Comparison of ENCODE assay signal across 16 cellular contexts in genomic region chr11:66017354-66017753, GRCh38. TPM values are rescaled to one million over a fixed set of nuclear protein-coding genes. Genes with fewer than 3 reads are reported as not detected.
DNase-seq lines count a peak whose midpoint lies in the region; ATAC-seq lines count a peak whose summit lies in the region.
"Had no signal": no experiment of that assay in that cellular context is flagged by ENCODE, and none has a peak within 500 bp of the region (broad histone marks: within the 10 kb centered on the region; RNA-seq: fewer than 3 reads in every experiment).

No MANE protein-coding gene starts in this region.

- 78 to 79% methylated on average over 5 of the region's 5 CpGs for WGBS in aorta, 2 donors

- ATAC-seq in aorta (ENCODE audit: low FRiP score) = no peak
- ATAC-seq: PC-3 had no signal

- no peaks in the 10 kb centered on the region for H3K9me3 ChIP-seq in skeletal muscle satellite cell (replicated peaks; ENCODE audit: low read length)
- no peaks in the 10 kb centered on the region for H3K9me3 ChIP-seq in aorta (ENCODE audit: control insufficient read depth, low read length)

- DNase-seq in NCI-H2171 treated with DMSO at 0.1 percent for 48 hours (lab: John Stamatoyannopoulos, UW) (peak; percentile 34), NCI-H2171 (lab: John Stamatoyannopoulos, UW) (no peak), NCI-H345 treated with DMSO at 0.1 percent for 48 hours (lab: John Stamatoyannopoulos, UW; ENCODE audit: unreplicated experiment) (peak; percentile 33), aorta (no peak), NCI-H2107 treated with DMSO at 0.1 percent for 48 hours (lab: John Stamatoyannopoulos, UW; ENCODE audit: unreplicated experiment) (no peak)
- no peak for DNase-seq in activated naive CD4-positive, alpha-beta T cell (lab: John Stamatoyannopoulos, UW)
- DNase-seq: C1 segment of cervical spinal cord, KG1, NCI-H1048, NCI-H187 treated with DMSO at 0.1 percent for 48 hours, NCI-H446, NCI-H748 treated with DMSO at 0.1 percent for 48 hours, PC-3 had no signal

- no peak overlapping the region for H3K4me3 Mint-ChIP-seq in activated naive CD4-positive, alpha-beta T cell treated with anti-CD3 and anti-CD28 coated beads, Interleukin-2, amount 50 U/mL, for 24 hours

- H3K27ac ChIP-seq in aorta (ENCODE audit: low read depth in 1 of 2, low read length in 2 of 2) = peak overlapping the region in 1 of 2 donors; percentile 23

- intact Hi-C loops in aorta (cut with DNase I) = no loop called here

- H3K4me2 ChIP-seq in skeletal muscle satellite cell (ENCODE audit: low read length) = peak overlapping the region; percentile 10

- H3K9me3 Mint-ChIP-seq in activated naive CD4-positive, alpha-beta T cell treated with anti-CD3 and anti-CD28 coated beads, Interleukin-2, amount 50 U/mL, for 24 hours = no peaks in the 10 kb centered on the region

- no peaks in the 10 kb centered on the region for H3K36me3 Mint-ChIP-seq in activated naive CD4-positive, alpha-beta T cell treated with anti-CD3 and anti-CD28 coated beads, Interleukin-2, amount 50 U/mL, for 24 hours

- H3K27ac Mint-ChIP-seq in activated naive CD4-positive, alpha-beta T cell treated with anti-CD3 and anti-CD28 coated beads, Interleukin-2, amount 50 U/mL, for 24 hours = peak overlapping the region; percentile 55

- H3K4me1 Mint-ChIP-seq in activated naive CD4-positive, alpha-beta T cell treated with anti-CD3 and anti-CD28 coated beads, Interleukin-2, amount 50 U/mL, for 24 hours = peaks cover 8% of the 10 kb centered on the region

- H3K4me1 ChIP-seq in skeletal muscle satellite cell (ENCODE audit: control insufficient read depth, insufficient read depth, low read length) (peaks cover 62% of the 10 kb centered on the region), aorta (ENCODE audit: control insufficient read depth in 1 of 2, insufficient read depth in 2 of 2, low read length in 2 of 2) (no peaks in the 10 kb centered on the region)

- H3K4me3 ChIP-seq in skeletal muscle satellite cell (ENCODE audit: low read length) = no peak overlapping the region
- H3K4me3 ChIP-seq in aorta (ENCODE audit: low read length in 2 of 2) = no peak overlapping the region

- H3K36me3 ChIP-seq in skeletal muscle satellite cell (ENCODE audit: insufficient read depth, low read length) (no peaks in the 10 kb centered on the region), aorta (ENCODE audit: control insufficient read depth in 1 of 2, insufficient read depth in 2 of 2, low read length in 1 of 2) (no peaks in the 10 kb centered on the region)

- H3K27me3 ChIP-seq in skeletal muscle satellite cell (ENCODE audit: control insufficient read depth, insufficient read depth, low read length) = no peaks in the 10 kb centered on the region
- H3K27me3 ChIP-seq in aorta (ENCODE audit: control insufficient read depth in 1 of 2, insufficient read depth in 2 of 2, low read length in 1 of 2) = no peaks in the 10 kb centered on the region

- H3K9ac ChIP-seq in skeletal muscle satellite cell (ENCODE audit: low read depth, low read length) = no peak overlapping the region

- H3K27me3 Mint-ChIP-seq in activated naive CD4-positive, alpha-beta T cell treated with anti-CD3 and anti-CD28 coated beads, Interleukin-2, amount 50 U/mL, for 24 hours = peaks cover 1% of the 10 kb centered on the region

RNA-seq across cellular contexts. Expression of gene CST6, which starts 5.5 kb away (rescaled TPM):
- total RNA-seq in skeletal muscle satellite cell (2012; rRNA removed) = 0.76 and 1.3 TPM in 2 replicates
- total RNA-seq in aorta = 10 to 100 TPM in 1 of 2 donors, 1 to 10 TPM in 1; 6.6 to 14.0 TPM
- polyA plus RNA-seq in aorta = 10 to 100 TPM; 19.0 to 28.0 TPM

RNA-seq across cellular contexts. Expression of gene CATSPER1, which starts 8.9 kb away (rescaled TPM):
- 0.44 and 1.0 TPM in 2 replicates for total RNA-seq in skeletal muscle satellite cell (2012; rRNA removed)
- 1 to 10 TPM; 1.0 to 1.2 TPM for total RNA-seq in aorta
- polyA plus RNA-seq in aorta = under 1 TPM in 1 of 2 donors, not detected in 1; 0.10 TPM

RNA-seq across cellular contexts. Expression of gene BANF1, which starts 15.1 kb away (rescaled TPM):
- total RNA-seq in skeletal muscle satellite cell (2012; rRNA removed) = 23.1 and 36.3 TPM in 2 replicates
- 100 to 1,000 TPM; 136 to 145 TPM for total RNA-seq in aorta
- polyA plus RNA-seq in aorta = 100 to 1,000 TPM; 156 to 187 TPM

RNA-seq across cellular contexts. Expression of gene EIF1AD, which starts 15.4 kb away (rescaled TPM):
- 29.2 and 29.9 TPM in 2 replicates for total RNA-seq in skeletal muscle satellite cell (2012; rRNA removed)
- total RNA-seq in aorta = 10 to 100 TPM; 28.7 to 35.0 TPM
- polyA plus RNA-seq in aorta = 10 to 100 TPM in 1 of 2 donors, 1 to 10 TPM in 1; 8.4 to 16.2 TPM

RNA-seq across cellular contexts. Expression of gene GAL3ST3, which starts 31.6 kb away (rescaled TPM):
- total RNA-seq in skeletal muscle satellite cell (2012; rRNA removed) = not detected in 2 replicates
- total RNA-seq in aorta = not detected
- polyA plus RNA-seq in aorta = not detected
- total RNA-seq: M059J, PC-3 had no signal

Comparison
In these comparisons a context has a peak if more than half of its experiments do, and no peak if none do; other contexts are left out.
1. DNase-seq: peak in NCI-H2171 treated with DMSO at 0.1 percent for 48 hours (single experiment) and NCI-H345 treated with DMSO at 0.1 percent for 48 hours (single experiment); none in NCI-H2171 (single experiment), activated naive CD4-positive, alpha-beta T cell (0 of 4), aorta (0 of 2) and NCI-H2107 treated with DMSO at 0.1 percent for 48 hours (single experiment).